In the genomic region with DNA sequence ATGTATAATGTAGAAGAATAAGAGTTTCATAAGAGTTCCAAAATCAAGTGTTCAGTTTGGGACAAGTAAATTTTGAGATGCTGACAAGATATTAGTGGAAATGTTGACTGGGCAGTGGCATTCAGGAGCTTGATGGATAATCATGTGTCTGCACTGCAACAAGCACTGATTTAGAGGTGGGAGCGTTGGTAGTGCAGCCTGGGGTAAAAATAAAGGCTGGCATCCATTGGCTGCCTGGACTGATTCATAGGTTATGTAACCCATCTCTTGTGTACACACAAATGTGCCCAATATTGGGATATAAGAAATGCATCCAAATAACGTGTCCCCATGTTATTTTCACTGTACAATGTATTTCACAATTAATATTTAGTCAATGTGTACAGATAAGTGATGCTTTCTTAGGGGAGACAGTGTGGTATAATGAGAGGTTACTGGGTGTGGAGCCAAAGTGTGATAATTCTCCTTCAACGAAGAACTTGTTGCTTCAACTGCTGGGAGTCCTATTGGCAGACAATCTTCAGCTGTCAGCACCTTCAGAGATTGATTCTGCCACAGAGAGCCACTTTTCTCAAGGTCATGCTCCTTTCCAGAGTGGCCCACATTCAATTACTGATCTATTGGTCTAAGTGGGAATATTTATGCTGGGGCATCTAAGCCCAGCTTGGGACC, we compare ENCODE assay signal across 25 cellular contexts.
"Had no signal": no experiment of that assay in that cellular context is flagged by ENCODE, and none has a peak within 500 bp of the region (broad histone marks: within the 10 kb centered on the region; RNA-seq: fewer than 3 reads in every experiment).

No MANE protein-coding gene starts in this region.

- FAIRE-seq: K562, RCC 7860 had no signal

- H3K27ac ChIP-seq: brain microvascular endothelial cell, cardiac muscle cell, WERI-Rb-1 had no signal

- DNase-seq: activated CD4-positive, alpha-beta T cell treated with anti-CD3 and anti-CD28 coated beads for 36 hours; activated CD4-positive, alpha-beta T cell treated with anti-CD3 and anti-CD28 coated beads, Interleukin-2, amount 50 U/mL, for 1 hour; activated CD8-positive, alpha-beta memory T cell treated with anti-CD3 and anti-CD28 coated beads, Interleukin-2, amount 50 U/mL, for 4 hours; activated CD8-positive, alpha-beta T cell treated with anti-CD3 and anti-CD28 coated beads for 36 hours; activated gamma-delta T cell treated with Interleukin-2 at 50 U/mL for 16 hours; activated naive CD4-positive, alpha-beta T cell treated with anti-CD3 and anti-CD28 coated beads, Interleukin-2, amount 10 ng/mL, durations not matched to agents 7 days and 5 days; activated naive CD8-positive, alpha-beta T cell treated with anti-CD3 and anti-CD28 coated beads for 36 hours; activated T-cell treated with anti-CD3 and anti-CD28 coated beads, Interleukin-2, amount 50 U/mL, for 72 hours; brain microvascular endothelial cell; Karpas-422; MM.1S; NCI-H1105; NCI-H1436; NCI-H1694 treated with DMSO at 0.1 percent for 48 hours; NCI-H2029 treated with DMSO at 0.1 percent for 48 hours; NCI-H510A treated with DMSO at 0.1 percent for 48 hours; NCI-H69; NK-92 treated with Interleukin-12 subunit alpha and Interleukin-12 subunit beta, amount 100 ng/mL, for 24 hours; PC-3; SIG-M5; T-cell; WERI-Rb-1 had no signal

- H3K27me3 ChIP-seq: brain microvascular endothelial cell, cardiac muscle cell had no signal

- H3K4me3 ChIP-seq: cardiac muscle cell, K562 had no signal

- H3K36me3 ChIP-seq: brain microvascular endothelial cell, cardiac muscle cell, WERI-Rb-1 had no signal

- ATAC-seq: activated CD4-positive, alpha-beta T cell treated with anti-CD3 and anti-CD28 coated beads for 36 hours; activated CD8-positive, alpha-beta T cell treated with anti-CD3 and anti-CD28 coated beads for 36 hours; activated T-cell treated with anti-CD3 and anti-CD28 coated beads, Interleukin-2, amount 50 U/mL, for 72 hours; K562; T-cell had no signal
